31 cellular contexts compared by ENCODE assay signal in the genomic region with DNA sequence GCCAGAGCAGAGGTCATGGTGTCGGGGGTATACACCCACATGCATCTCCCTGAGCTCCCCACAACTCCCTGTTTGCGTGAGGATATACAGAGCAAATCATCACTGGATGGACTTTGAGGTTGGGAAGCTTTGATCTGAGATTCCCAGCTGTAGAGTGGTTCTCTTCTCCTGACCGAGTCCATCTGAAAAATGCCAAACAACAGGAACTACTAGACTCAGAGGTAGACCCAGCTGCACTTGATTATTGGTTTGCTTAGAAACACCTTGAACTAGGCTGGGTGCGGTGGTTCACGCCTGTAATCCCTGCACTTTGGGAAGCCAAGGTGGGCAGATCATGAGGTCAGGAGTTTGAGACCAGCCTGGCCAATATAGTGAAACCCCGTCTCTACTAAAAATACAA.
"Had no signal": no experiment of that assay in that cellular context is flagged by ENCODE, and none has a peak within 500 bp of the region (broad histone marks: within the 10 kb centered on the region; RNA-seq: fewer than 3 reads in every experiment).

No MANE protein-coding gene starts in this region.

- H3K9me3 ChIP-seq: body of pancreas, breast epithelium had no signal

- H3K27ac ChIP-seq: body of pancreas, brain microvascular endothelial cell, breast epithelium had no signal

- H3K4me3 ChIP-seq: body of pancreas, breast epithelium had no signal

- H3K36me3 ChIP-seq: brain microvascular endothelial cell, breast epithelium had no signal

- H3K27me3 ChIP-seq: body of pancreas, breast epithelium had no signal

- FAIRE-seq: astrocyte, TTC549 had no signal

- ATAC-seq: activated CD8-positive, alpha-beta T cell treated with anti-CD3 and anti-CD28 coated beads for 36 hours; activated naive CD8-positive, alpha-beta T cell treated with anti-CD3 and anti-CD28 coated beads, Interleukin-2, amount 50 U/mL, for 24 hours; activated T-cell treated with anti-CD3 and anti-CD28 coated beads, Interleukin-2, amount 50 U/mL, for 4 hours; activated T-cell treated with anti-CD3 and anti-CD28 coated beads, Interleukin-2, amount 50 U/mL, for 72 hours; activated T-helper 17 cell treated with anti-CD3 and anti-CD28 coated beads, Interleukin-2, amount 50 U/mL, for 72 hours; body of pancreas had no signal

- H3K4me1 ChIP-seq: breast epithelium had no signal

- DNase-seq: activated B cell treated with CpG ODN at 0.5 μM for 24 hours; activated CD4-positive, alpha-beta memory T cell treated with anti-CD3 and anti-CD28 coated beads for 36 hours; activated CD4-positive, alpha-beta T cell treated with anti-CD3 and anti-CD28 coated beads for 4 hours; activated CD4-positive, alpha-beta T cell treated with anti-CD3 and anti-CD28 coated beads, Interleukin-2, amount 10 ng/mL, durations not matched to agents 24 days and 14 days; activated CD4-positive, alpha-beta T cell treated with anti-CD3 and anti-CD28 coated beads, Interleukin-2, amount 50 U/mL, for 1 hour; activated CD4-positive, alpha-beta T cell treated with anti-CD3 and anti-CD28 coated beads, Interleukin-2, amount 50 U/mL, for 4 hours; activated CD4-positive, CD25-positive, alpha-beta regulatory T cell treated with anti-CD3 and anti-CD28 coated beads, Interleukin-2, amount 50 U/mL, for 72 hours; activated CD8-positive, alpha-beta memory T cell treated with anti-CD3 and anti-CD28 coated beads, Interleukin-2, amount 50 U/mL, for 4 hours; activated CD8-positive, alpha-beta T cell treated with anti-CD3 and anti-CD28 coated beads for 36 hours; activated effector memory CD4-positive, alpha-beta T cell treated with Interleukin-2 at 50 U/mL for 16 hours; activated gamma-delta T cell; activated naive CD4-positive, alpha-beta T cell treated with anti-CD3 and anti-CD28 coated beads, Interleukin-2, amount 10 ng/mL, durations not matched to agents 7 days and 5 days; activated naive CD4-positive, alpha-beta T cell treated with Interleukin-2 at 50 U/mL for 16 hours; activated naive CD8-positive, alpha-beta T cell treated with anti-CD3 and anti-CD28 coated beads, Interleukin-2, amount 10 ng/mL, durations not matched to agents 7 days and 5 days; activated naive CD8-positive, alpha-beta T cell treated with anti-CD3 and anti-CD28 coated beads, Interleukin-2, amount 50 U/mL, for 24 hours; activated T-cell treated with anti-CD3 and anti-CD28 coated beads for 4 hours; activated T-cell treated with anti-CD3 and anti-CD28 coated beads, Interleukin-2, amount 50 U/mL, for 1 hour; activated T-cell treated with anti-CD3 and anti-CD28 coated beads, Interleukin-2, amount 50 U/mL, for 4 hours; activated T-cell treated with anti-CD3 and anti-CD28 coated beads, Interleukin-2, amount 50 U/mL, for 72 hours; amygdala; aorta; body of pancreas; brain microvascular endothelial cell; central memory CD4-positive, alpha-beta T cell; T-helper 1 cell; T-helper 2 cell; T-helper 9 cell had no signal
